ENCODE assay signal across 8 cellular contexts in the genomic region with DNA sequence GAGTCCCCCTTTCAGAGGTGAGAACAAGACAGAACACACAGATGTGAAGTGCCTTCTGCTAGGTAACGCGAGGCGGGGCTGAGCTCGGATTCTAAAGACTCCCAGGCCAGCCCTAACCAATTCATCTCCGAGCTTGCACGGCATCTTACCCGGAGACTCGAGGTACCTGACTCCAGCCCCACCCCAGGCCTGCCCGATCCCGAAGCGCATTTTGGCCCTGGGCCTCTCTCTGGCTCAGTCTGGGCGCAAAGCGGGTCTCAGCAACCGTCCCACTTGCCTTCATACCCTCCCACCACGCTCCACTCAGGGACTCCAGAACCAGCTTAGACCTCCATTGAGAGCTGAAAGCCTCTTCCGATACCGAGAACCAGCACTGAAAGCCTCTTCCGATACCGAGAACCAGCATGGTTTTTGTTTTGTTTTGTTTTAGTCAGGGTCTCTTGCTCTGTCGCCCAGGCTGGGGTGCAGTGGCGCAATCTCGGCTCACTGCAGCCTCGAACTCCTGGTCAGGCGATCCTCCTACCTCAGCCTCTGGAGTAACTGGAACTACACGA.
DNase-seq lines count a peak whose midpoint lies in the region; ATAC-seq lines count a peak whose summit lies in the region.

No MANE protein-coding gene starts in this region.

- DNase-seq in ACHN (peak; percentile 54), NCI-H226 (peak; percentile 72)
- peak; percentile 67 to 75 for DNase-seq in activated CD4-positive, alpha-beta T cell treated with anti-CD3 and anti-CD28 coated beads, Interleukin-2, amount 50 U/mL, for 48 hours
- DNase-seq in effector CD8-positive, alpha-beta T cell (lab: John Stamatoyannopoulos, UW): peak; percentile 50
- peak; percentile 43 to 53 for DNase-seq in stimulated activated CD8-positive, alpha-beta memory T cell treated with anti-CD3 and anti-CD28 coated beads, Interleukin-7, amount 100 ng/mL, for 4 hours (ENCODE audit: low read depth in 2 of 2)

- peak overlapping the region; percentile 76 to 93 for H3K9ac ChIP-seq in mucosa of rectum (ENCODE audit: low read depth in 1 of 2, low read length in 2 of 2)

- H3K27me3 ChIP-seq in mucosa of rectum (ENCODE audit: control insufficient read depth in 2 of 2, insufficient read depth in 2 of 2, low read length in 2 of 2): no peaks in the 10 kb centered on the region

- in situ Hi-C loops in ACHN (cut with HindIII; ENCODE audit: low pct_ligation_motif_present, low pct_unique_long_range_greater_than_20kb, low sequenced_read_pairs): no loop called here

- peaks cover 8 to 14% of the 10 kb centered on the region in 2 donors for H3K4me1 ChIP-seq in mucosa of rectum (ENCODE audit: control insufficient read depth in 2 of 2, insufficient read depth in 2 of 2, low read length in 2 of 2)

- ATAC-seq in GM18867 (IDR thresholded peaks at IDR 0.05; ENCODE audit: unreplicated experiment) (peak; percentile 57), HG03097 (IDR thresholded peaks at IDR 0.05; ENCODE audit: low FRiP score, unreplicated experiment) (peak; percentile 36)

- H3K36me3 ChIP-seq in mucosa of rectum (ENCODE audit: control insufficient read depth in 2 of 2, insufficient read depth in 2 of 2, low read length in 2 of 2): peaks cover 0 to under 1% of the 10 kb centered on the region in 2 donors

- peak overlapping the region; percentile 97 for H3K27ac ChIP-seq in mucosa of rectum (ENCODE audit: low read depth in 2 of 2, low read length in 2 of 2)

- H3K4me3 ChIP-seq in mucosa of rectum (ENCODE audit: low read length in 2 of 2): peak overlapping the region; percentile 88 to 96

- H3K9me3 ChIP-seq in mucosa of rectum (ENCODE audit: control insufficient read depth in 2 of 2, low read length in 2 of 2): no peaks in the 10 kb centered on the region

Comparison
In these comparisons a context has a peak if more than half of its experiments do, and no peak if none do; other contexts are left out.
1. Peak in every context shown above with its lines: DNase-seq, ATAC-seq, H3K4me3 ChIP-seq and H3K27ac ChIP-seq.